In genomic region chr17:47298712-47299111, GRCh38 we compare ENCODE assay signal across 29 cellular contexts. TPM values are rescaled to one million over a fixed set of nuclear protein-coding genes. Genes with fewer than 3 reads are reported as not detected.
"Had no signal": no experiment of that assay in that cellular context is flagged by ENCODE, and none has a peak within 500 bp of the region (broad histone marks: within the 10 kb centered on the region; RNA-seq: fewer than 3 reads in every experiment).

No MANE protein-coding gene starts in this region.

- FAIRE-seq: astrocyte, bronchial epithelial cell, colon had no signal

- H3K27me3 ChIP-seq: brain microvascular endothelial cell, esophagus muscularis mucosa, gastroesophageal sphincter had no signal

- H3K27ac ChIP-seq: brain microvascular endothelial cell, foreskin keratinocyte had no signal

- H3K4me1 ChIP-seq: foreskin keratinocyte had no signal

- H3K4me3 ChIP-seq: esophagus muscularis mucosa, gastroesophageal sphincter had no signal

- DNase-seq: activated CD4-positive, alpha-beta memory T cell treated with anti-CD3 and anti-CD28 coated beads for 36 hours; activated CD4-positive, alpha-beta T cell treated with anti-CD3 and anti-CD28 coated beads for 36 hours; activated CD4-positive, alpha-beta T cell treated with anti-CD3 and anti-CD28 coated beads, Interleukin-2, amount 10 ng/mL, durations not matched to agents 24 days and 14 days; activated CD4-positive, CD25-positive, alpha-beta regulatory T cell; activated CD4-positive, CD25-positive, alpha-beta regulatory T cell treated with anti-CD3 and anti-CD28 coated beads, Interleukin-2, amount 50 U/mL, for 72 hours; activated CD8-positive, alpha-beta memory T cell treated with anti-CD3 and anti-CD28 coated beads, Interleukin-2, amount 10 ng/mL, durations not matched to agents 7 days and 5 days; activated CD8-positive, alpha-beta memory T cell treated with anti-CD3 and anti-CD28 coated beads, Interleukin-2, amount 50 U/mL, for 4 hours; activated CD8-positive, alpha-beta T cell treated with anti-CD3 and anti-CD28 coated beads, Interleukin-2, amount 10 ng/mL, durations not matched to agents 7 days and 5 days; activated effector memory CD4-positive, alpha-beta T cell treated with anti-CD3 and anti-CD28 coated beads, Interleukin-2, amount 50 U/mL, for 16 hours; activated naive CD4-positive, alpha-beta T cell treated with anti-CD3 and anti-CD28 coated beads, Interleukin-2, amount 10 ng/mL, durations not matched to agents 7 days and 5 days; activated naive CD8-positive, alpha-beta T cell treated with anti-CD3 and anti-CD28 coated beads, Interleukin-2, amount 10 ng/mL, durations not matched to agents 7 days and 5 days; activated T-cell treated with anti-CD3 and anti-CD28 coated beads, Interleukin-2, amount 50 U/mL, for 1 hour; activated T-cell treated with anti-CD3 and anti-CD28 coated beads, Interleukin-2, amount 50 U/mL, for 48 hours; brain microvascular endothelial cell; cortex of kidney; dermis blood vessel endothelial cell; effector CD4-positive, alpha-beta T cell; effector memory CD8-positive, alpha-beta T cell; erythroblast; foreskin keratinocyte; T-helper 2 cell had no signal

- ATAC-seq: activated CD4-positive, alpha-beta T cell treated with anti-CD3 and anti-CD28 coated beads for 36 hours; activated CD8-positive, alpha-beta memory T cell treated with anti-CD3 and anti-CD28 coated beads, Interleukin-2, amount 10 ng/mL, durations not matched to agents 7 days and 5 days; activated CD8-positive, alpha-beta T cell treated with anti-CD3 and anti-CD28 coated beads, Interleukin-2, amount 10 ng/mL, durations not matched to agents 7 days and 5 days; activated naive CD4-positive, alpha-beta T cell treated with anti-CD3 and anti-CD28 coated beads, Interleukin-2, amount 50 U/mL, for 72 hours; effector memory CD8-positive, alpha-beta T cell; foreskin keratinocyte; gastroesophageal sphincter had no signal

RNA-seq across cellular contexts. Expression of gene ITGB3, which starts 45.1 kb away (rescaled TPM):
- total RNA-seq: activated CD4-positive, alpha-beta memory T cell treated with anti-CD3 and anti-CD28 coated beads for 36 hours; activated CD4-positive, alpha-beta T cell treated with anti-CD3 and anti-CD28 coated beads, Interleukin-2, amount 10 ng/mL, durations not matched to agents 24 days and 14 days; activated T-helper 1 cell treated with anti-CD3 and anti-CD28 coated beads, Interleukin-12 subunit alpha, Interleukin-12 subunit beta, Interleukin-2, Interleukin-4 antibody, amounts not matched to agents 30 ng/mL and 10 ng/mL and 1 ng/mL, durations not matched to agents 14 hours and 24 hours and 36 hours; activated T-helper 2 cell treated with anti-CD3 and anti-CD28 coated beads, Interferon-gamma antibody, Interleukin-2, Interleukin-4, amounts not matched to agents 10 μg/mL and 5 μg/mL and 100 μg/mL, durations not matched to agents 14 hours and 24 hours and 36 hours had no signal
